In genomic region chr17:45311406-45311761, GRCh38 we compare ENCODE assay signal across 9 cellular contexts. TPM values are rescaled to one million over a fixed set of nuclear protein-coding genes. Genes with fewer than 3 reads are reported as not detected.
DNase-seq lines count a peak whose midpoint lies in the region; ATAC-seq and TF ChIP-seq lines count a peak whose summit lies in the region.
"Had no signal": no experiment of that assay in that cellular context is flagged by ENCODE, and none has a peak within 500 bp of the region (broad histone marks: within the 10 kb centered on the region; RNA-seq: fewer than 3 reads in every experiment).

No MANE protein-coding gene starts in this region.

- H3K27me3 ChIP-seq in left ventricle myocardium inferior (ENCODE audit: low read depth) (no peaks in the 10 kb centered on the region), adipocyte (replicated peaks; ENCODE audit: control insufficient read depth, insufficient read depth, low read length) (no peaks in the 10 kb centered on the region), mucosa of rectum (ENCODE audit: control insufficient read depth in 2 of 2, insufficient read depth in 2 of 2, low read length in 2 of 2) (no peaks in the 10 kb centered on the region), uterus (no peaks in the 10 kb centered on the region)

- TF ChIP-seq POLR2A in uterus (IDR thresholded peaks at IDR 0.05), result no peak

- H3K4me3 ChIP-seq in left ventricle myocardium inferior (peak overlapping the region; percentile 90), adipocyte (ENCODE audit: low read length) (no peak overlapping the region), mucosa of rectum (ENCODE audit: low read length in 2 of 2) (peak overlapping the region; percentile 56 to 83), uterus (no peak overlapping the region)

- H3K9me3 ChIP-seq in left ventricle myocardium inferior (replicated peaks), result no peaks in the 10 kb centered on the region
- H3K9me3 ChIP-seq in adipocyte (ENCODE audit: control insufficient read depth, low read length), result no peaks in the 10 kb centered on the region
- H3K9me3 ChIP-seq in mucosa of rectum (ENCODE audit: control insufficient read depth in 2 of 2, low read length in 2 of 2), result no peaks in the 10 kb centered on the region
- H3K9me3 ChIP-seq in uterus, result no peaks in the 10 kb centered on the region

- peak overlapping the region; percentile 97 for H3K27ac ChIP-seq in left ventricle myocardium inferior (replicated peaks)
- peak overlapping the region; percentile 97 to 99 for H3K27ac ChIP-seq in mucosa of rectum (ENCODE audit: low read depth in 2 of 2, low read length in 2 of 2)
- peak overlapping the region; percentile 71 to 95 for H3K27ac ChIP-seq in uterus

- H3K9ac ChIP-seq in adipocyte (ENCODE audit: low read length) (peak overlapping the region; percentile 63), mucosa of rectum (ENCODE audit: low read depth in 1 of 2, low read length in 2 of 2) (peak overlapping the region; percentile 83 to 95)

- peaks cover 100% of the 10 kb centered on the region for H3K4me1 ChIP-seq in left ventricle myocardium inferior
- H3K4me1 ChIP-seq in adipocyte (ENCODE audit: control insufficient read depth, insufficient read depth, low read length), result peaks cover 79% of the 10 kb centered on the region
- H3K4me1 ChIP-seq in mucosa of rectum (ENCODE audit: control insufficient read depth in 2 of 2, insufficient read depth in 2 of 2, low read length in 2 of 2), result peaks cover 85 to 89% of the 10 kb centered on the region in 2 donors
- peaks cover 20 to 25% of the 10 kb centered on the region in 2 donors for H3K4me1 ChIP-seq in uterus

- ATAC-seq in Right ventricle myocardium superior (ENCODE audit: poor library complexity) (no peak), HG02623 (IDR thresholded peaks at IDR 0.05; ENCODE audit: unreplicated experiment) (no peak), GM21423 (IDR thresholded peaks at IDR 0.05; ENCODE audit: unreplicated experiment) (no peak)

- TF ChIP-seq CTCF in left ventricle myocardium inferior (IDR thresholded peaks at IDR 0.05; ENCODE audit: borderline replicate concordance), result no peak
- TF ChIP-seq CTCF in uterus (IDR thresholded peaks at IDR 0.05), result no peak

- intact Hi-C loops in left ventricle myocardium inferior (cut with micrococcal nuclease), result loop anchor here (5.0 kb wide), 1 partner anchor 34 kb away; no protein-coding TSS in a partner anchor
- intact Hi-C loops in Right ventricle myocardium superior (cut with DNase I), result no loop called here
- intact Hi-C loops in uterus (cut with DNase I; ENCODE audit: low total_unique reads), result no loop called here

- no peaks in the 10 kb centered on the region for H3K36me3 ChIP-seq in left ventricle myocardium inferior
- no peaks in the 10 kb centered on the region for H3K36me3 ChIP-seq in adipocyte (ENCODE audit: control insufficient read depth, insufficient read depth, low read length, severe bottlenecking)
- peaks cover 0 to 5% of the 10 kb centered on the region in 2 donors for H3K36me3 ChIP-seq in mucosa of rectum (ENCODE audit: control insufficient read depth in 2 of 2, insufficient read depth in 2 of 2, low read length in 2 of 2)
- H3K36me3 ChIP-seq in uterus, result no peaks in the 10 kb centered on the region

- DNase-seq in left ventricle myocardium inferior (no peak), Right ventricle myocardium superior (no peak), adipocyte (ENCODE audit: low read depth) (no peak), uterus (no peak), NCI-H510A (lab: John Stamatoyannopoulos, UW) (no peak)

RNA-seq across cellular contexts. Expression of gene MAP3K14, which starts 5.4 kb away (rescaled TPM):
- total RNA-seq in left ventricle myocardium inferior, result 14.8 TPM
- total RNA-seq in Right ventricle myocardium superior, result 12.2 TPM
- 10 to 100 TPM in 1 of 4 donors, 1 to 10 TPM in 3; 1.0 to 22.1 (median 4.9) TPM for total RNA-seq in uterus

RNA-seq across cellular contexts. Expression of gene SPATA32, which starts 49.5 kb away (rescaled TPM):
- not detected for total RNA-seq in left ventricle myocardium inferior
- total RNA-seq in Right ventricle myocardium superior, result not detected
- total RNA-seq in uterus, result not detected
- total RNA-seq: dermis blood vessel endothelial cell had no signal

Comparison
In these comparisons a context has a peak if more than half of its experiments do, and no peak if none do; other contexts are left out.
1. H3K4me3 ChIP-seq: peak in left ventricle myocardium inferior (single experiment) and mucosa of rectum (2 of 2); none in adipocyte (single experiment) and uterus (0 of 2).
2. Peak in every context shown above with its lines, with median percentiles within 50 percentile points of each other: H3K27ac ChIP-seq.